31 cellular contexts compared by ENCODE assay signal in the genomic region with DNA sequence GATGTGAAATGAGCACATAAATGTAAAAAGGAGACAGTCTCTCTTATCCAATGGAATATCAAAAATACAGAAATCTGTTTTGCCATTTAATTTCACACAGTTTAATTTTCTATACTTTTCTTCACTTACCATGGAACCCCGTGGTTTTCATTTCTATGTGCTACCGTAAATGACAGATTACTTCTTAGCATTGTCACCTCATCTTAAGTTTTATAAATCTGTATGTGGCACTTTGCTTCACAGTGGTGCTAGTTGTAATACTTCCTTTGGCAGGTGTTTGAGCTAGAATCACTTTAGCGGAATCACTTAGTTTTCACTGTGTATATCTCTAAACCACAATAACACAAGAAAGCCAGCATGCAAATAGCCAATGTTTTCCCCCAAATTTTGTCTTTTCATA.
"Had no signal": no experiment of that assay in that cellular context is flagged by ENCODE, and none has a peak within 500 bp of the region (broad histone marks: within the 10 kb centered on the region; RNA-seq: fewer than 3 reads in every experiment).

No MANE protein-coding gene starts in this region.

- DNase-seq: activated effector memory CD4-positive, alpha-beta T cell treated with anti-CD3 and anti-CD28 coated beads, Interleukin-2, amount 50 U/mL, for 16 hours; activated effector memory CD4-positive, alpha-beta T cell treated with Interleukin-2 at 50 U/mL for 16 hours; activated gamma-delta T cell; activated gamma-delta T cell treated with Interleukin-2 at 50 U/mL for 16 hours; activated naive CD4-positive, alpha-beta T cell; activated naive CD4-positive, alpha-beta T cell treated with anti-CD3 and anti-CD28 coated beads for 36 hours; activated naive CD4-positive, alpha-beta T cell treated with anti-CD3 and anti-CD28 coated beads, Interleukin-2, amount 10 ng/mL, durations not matched to agents 7 days and 5 days; activated naive CD4-positive, alpha-beta T cell treated with anti-CD3 and anti-CD28 coated beads, Interleukin-2, amount 50 U/mL, for 16 hours; activated naive CD4-positive, alpha-beta T cell treated with Interleukin-2 at 50 U/mL for 16 hours; activated naive CD8-positive, alpha-beta T cell treated with anti-CD3 and anti-CD28 coated beads for 36 hours; activated naive CD8-positive, alpha-beta T cell treated with anti-CD3 and anti-CD28 coated beads, Interleukin-2, amount 10 ng/mL, durations not matched to agents 7 days and 5 days; activated naive CD8-positive, alpha-beta T cell treated with anti-CD3 and anti-CD28 coated beads, Interleukin-2, amount 50 U/mL, for 24 hours; activated T-cell treated with anti-CD3 and anti-CD28 coated beads, Interleukin-2, amount 50 U/mL, for 1 hour; activated T-cell treated with anti-CD3 and anti-CD28 coated beads, Interleukin-2, amount 50 U/mL, for 24 hours; activated T-cell treated with anti-CD3 and anti-CD28 coated beads, Interleukin-2, amount 50 U/mL, for 4 hours; activated T-cell treated with anti-CD3 and anti-CD28 coated beads, Interleukin-2, amount 50 U/mL, for 48 hours; activated T-cell treated with anti-CD3 and anti-CD28 coated beads, Interleukin-2, amount 50 U/mL, for 72 hours; adrenal gland; amniotic stem cell; amygdala; anterior cingulate cortex; aorta; body of pancreas; caudate nucleus; central memory CD4-positive, alpha-beta T cell; cerebellar nuclear complex had no signal

- H3K4me3 ChIP-seq: adrenal gland, ascending aorta, body of pancreas, breast epithelium, cardiac muscle cell had no signal

- H3K27me3 ChIP-seq: adrenal gland, ascending aorta, body of pancreas, breast epithelium, cardiac muscle cell had no signal

- H3K9me3 ChIP-seq: adrenal gland, ascending aorta, body of pancreas, breast epithelium had no signal

- H3K4me1 ChIP-seq: adrenal gland, ascending aorta, body of pancreas, breast epithelium had no signal

- FAIRE-seq: astrocyte, bronchial epithelial cell had no signal

- H3K27ac ChIP-seq: adrenal gland, ascending aorta, body of pancreas, breast epithelium, cardiac muscle cell had no signal

- H3K36me3 ChIP-seq: adrenal gland, ascending aorta, cardiac muscle cell had no signal
